1 cellular context compared by ENCODE assay signal in genomic region chr10:58336242-58336641, GRCh38.
A peak's percentile ranks its signal among the peaks of the same experiment; 100 is the strongest.
TF ChIP-seq lines count a peak whose summit lies in the region.

No MANE protein-coding gene starts in this region.

TF ChIP-seq in HepG2, 621 proteins besides CTCF, POLR2A, EP300 and RAD21:
- TF ChIP-seq ZFP36L1 (CRISPR knock-in tag; IDR thresholded peaks at IDR 0.05) = no peak
- peak in 1 of 2 experiments; percentile 82; a peak in 2 of 4 replicates for TF ChIP-seq REST (IDR thresholded peaks at IDR 0.05; ENCODE audit: borderline replicate concordance in 1 of 2, low read depth in 1 of 2, low read length in 2 of 2)
- TF ChIP-seq BRF2 (CRISPR knock-in tag; IDR thresholded peaks at IDR 0.05) = no peak
- TF ChIP-seq ZNF780A (CRISPR knock-in tag; IDR thresholded peaks at IDR 0.05) = no peak
- no peak for TF ChIP-seq NFYB (CRISPR knock-in tag; IDR thresholded peaks at IDR 0.05)
- TF ChIP-seq NKX3-1 (CRISPR knock-in tag; IDR thresholded peaks at IDR 0.05) = no peak
- TF ChIP-seq RELA (CRISPR knock-in tag; IDR thresholded peaks at IDR 0.05) = no peak
- TF ChIP-seq ZNF253 (CRISPR knock-in tag; IDR thresholded peaks at IDR 0.05; ENCODE audit: borderline replicate concordance) = no peak
